In the genomic region with DNA sequence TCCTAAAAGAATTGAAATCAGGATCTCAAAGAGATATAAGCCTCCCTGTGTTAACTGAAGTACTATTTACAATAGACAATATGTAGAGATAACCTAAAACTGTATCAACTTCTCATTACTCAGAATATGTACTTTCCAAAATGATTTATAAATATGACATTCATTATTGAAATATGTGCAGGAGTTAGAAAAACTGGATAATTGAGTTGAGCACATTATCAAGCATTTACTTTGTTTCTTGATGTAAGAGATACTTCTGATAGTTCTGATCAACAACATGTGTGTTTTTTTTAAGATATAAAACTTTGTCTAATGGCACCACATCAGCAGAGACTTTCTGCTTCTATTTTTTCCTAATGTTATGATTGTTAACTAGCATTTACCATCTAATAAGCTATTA, we compare ENCODE assay signal across 10 cellular contexts. TPM values are rescaled to one million over a fixed set of nuclear protein-coding genes. Genes with fewer than 3 reads are reported as not detected.
"Had no signal": no experiment of that assay in that cellular context is flagged by ENCODE, and none has a peak within 500 bp of the region (broad histone marks: within the 10 kb centered on the region; RNA-seq: fewer than 3 reads in every experiment).

No MANE protein-coding gene starts in this region.

- ATAC-seq: GM23338, HepG2 had no signal

- H3K9ac ChIP-seq: KMS-11 had no signal

- H3K27ac ChIP-seq: KMS-11 had no signal

- FAIRE-seq: H54, HepG2 had no signal

- DNase-seq: H9, HCEC 1CT, HFFc6, KBM-7 had no signal

- H3K4me2 ChIP-seq: GM23338, KMS-11 had no signal

- H3K4me3 ChIP-seq: GM23338 had no signal

- H2AFZ ChIP-seq: GM23338 had no signal

RNA-seq across cellular contexts. Expression of a gene that starts 38.2 kb away (rescaled TPM):
- polyA plus RNA-seq: GM23338, H1, HepG2, IgD-negative memory B cell had no signal

RNA-seq across cellular contexts. Expression of a gene that starts 41.9 kb away (rescaled TPM):
- polyA plus RNA-seq: GM23338, H1, HepG2, IgD-negative memory B cell had no signal
